In the genomic region with DNA sequence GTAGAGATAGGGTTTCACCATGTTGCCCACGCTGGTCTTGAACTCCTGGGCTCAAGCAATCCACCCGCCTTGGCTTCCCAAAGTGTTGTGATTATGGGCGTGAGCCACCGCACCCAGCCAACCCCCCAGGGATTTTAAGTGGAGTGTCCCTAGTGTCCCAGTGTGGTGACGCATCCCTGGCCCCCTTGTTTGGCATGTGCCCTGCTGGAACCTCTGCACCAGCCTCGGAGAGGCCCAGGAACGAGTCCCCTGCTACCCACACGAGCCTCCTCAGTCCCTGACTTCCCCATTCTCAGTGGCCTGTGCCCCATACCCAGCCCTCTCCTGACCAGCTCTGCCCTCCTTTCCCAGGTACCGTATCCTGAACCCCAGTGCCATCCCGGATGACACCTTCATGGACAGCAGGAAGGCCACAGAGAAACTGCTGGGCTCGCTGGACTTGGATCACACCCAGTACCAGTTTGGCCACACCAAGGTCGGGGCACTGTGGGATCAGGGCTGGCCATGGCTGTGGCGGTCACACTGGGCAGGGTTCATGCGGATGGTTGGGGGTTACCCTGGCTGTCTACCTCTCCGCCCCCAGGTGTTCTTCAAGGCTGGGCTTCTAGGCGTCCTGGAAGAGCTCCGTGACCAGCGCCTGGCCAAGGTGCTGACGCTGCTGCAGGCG, we compare ENCODE assay signal across 30 cellular contexts.
"Had no signal": no experiment of that assay in that cellular context is flagged by ENCODE, and none has a peak within 500 bp of the region (broad histone marks: within the 10 kb centered on the region; RNA-seq: fewer than 3 reads in every experiment).

No MANE protein-coding gene starts in this region.

- H3K27me3 ChIP-seq: MG63, SJCRH30 had no signal

- H3K27ac ChIP-seq: SJCRH30, SK-N-MC had no signal

- DNase-seq: activated CD4-positive, alpha-beta T cell treated with anti-CD3 and anti-CD28 coated beads for 36 hours; activated CD4-positive, alpha-beta T cell treated with anti-CD3 and anti-CD28 coated beads, Interleukin-2, amount 10 ng/mL, durations not matched to agents 7 days and 5 days; activated CD4-positive, alpha-beta T cell treated with anti-CD3 and anti-CD28 coated beads, Interleukin-2, amount 50 U/mL, for 48 hours; activated CD8-positive, alpha-beta T cell treated with anti-CD3 and anti-CD28 coated beads, Interleukin-2, amount 10 ng/mL, durations not matched to agents 7 days and 5 days; activated gamma-delta T cell treated with Interleukin-2 at 50 U/mL for 16 hours; activated naive CD4-positive, alpha-beta T cell treated with anti-CD3 and anti-CD28 coated beads for 36 hours; activated naive CD8-positive, alpha-beta T cell treated with anti-CD3 and anti-CD28 coated beads, Interleukin-2, amount 50 U/mL, for 24 hours; activated T-cell treated with anti-CD3 and anti-CD28 coated beads, Interleukin-2, amount 50 U/mL, for 24 hours; anterior cingulate cortex; central memory CD4-positive, alpha-beta T cell; Kasumi-1; KG1; MG63; NCI-H1048; NCI-H1105 treated with DMSO at 0.1 percent for 48 hours; NCI-H1436; NCI-H1694; NCI-H1930; NCI-H345; NCI-H524 treated with DMSO at 0.1 percent for 48 hours; RPMI8226; SJCRH30 had no signal

- H3K9me3 Mint-ChIP-seq: activated CD4-positive, alpha-beta T cell treated with anti-CD3 and anti-CD28 coated beads, Interleukin-2, amount 10 ng/mL, durations not matched to agents 7 days and 5 days; activated naive CD4-positive, alpha-beta T cell treated with anti-CD3 and anti-CD28 coated beads for 36 hours; activated naive CD8-positive, alpha-beta T cell treated with anti-CD3 and anti-CD28 coated beads, Interleukin-2, amount 50 U/mL, for 24 hours; activated T-cell treated with anti-CD3 and anti-CD28 coated beads, Interleukin-2, amount 50 U/mL, for 24 hours; brain; T-helper 1 cell treated with Interleukin-12 subunit alpha and Interleukin-12 subunit beta and Interleukin-4 antibody, amounts not matched to agents 30 μg/mL and 1 μg/mL, for 36 hours; T-helper 2 cell treated with Interferon-gamma antibody and Interleukin-4, amounts not matched to agents 5 μg/mL and 100 μg/mL, for 36 hours; WTC11 had no signal

- H3K4me3 Mint-ChIP-seq: activated CD4-positive, alpha-beta T cell treated with anti-CD3 and anti-CD28 coated beads for 36 hours; activated CD4-positive, alpha-beta T cell treated with anti-CD3 and anti-CD28 coated beads, Interleukin-2, amount 10 ng/mL, durations not matched to agents 7 days and 5 days; activated CD8-positive, alpha-beta T cell treated with anti-CD3 and anti-CD28 coated beads, Interleukin-2, amount 10 ng/mL, durations not matched to agents 7 days and 5 days; activated naive CD4-positive, alpha-beta T cell treated with anti-CD3 and anti-CD28 coated beads for 36 hours; activated naive CD8-positive, alpha-beta T cell; activated naive CD8-positive, alpha-beta T cell treated with anti-CD3 and anti-CD28 coated beads, Interleukin-2, amount 50 U/mL, for 24 hours; activated T-cell treated with anti-CD3 and anti-CD28 coated beads, Interleukin-2, amount 50 U/mL, for 24 hours; brain; T-helper 1 cell treated with Interleukin-12 subunit alpha and Interleukin-12 subunit beta and Interleukin-4 antibody, amounts not matched to agents 30 μg/mL and 1 μg/mL, for 36 hours; T-helper 2 cell treated with Interferon-gamma antibody and Interleukin-4, amounts not matched to agents 5 μg/mL and 100 μg/mL, for 36 hours; WTC11 had no signal

- H3K9me3 ChIP-seq: MG63, SJCRH30 had no signal

- H3K4me3 ChIP-seq: MG63, SJCRH30, SK-N-MC had no signal

- H3K4me1 Mint-ChIP-seq: activated CD4-positive, alpha-beta T cell treated with anti-CD3 and anti-CD28 coated beads, Interleukin-2, amount 10 ng/mL, durations not matched to agents 7 days and 5 days; activated naive CD8-positive, alpha-beta T cell treated with anti-CD3 and anti-CD28 coated beads, Interleukin-2, amount 50 U/mL, for 24 hours had no signal

- H3K27ac Mint-ChIP-seq: activated CD4-positive, alpha-beta T cell treated with anti-CD3 and anti-CD28 coated beads for 36 hours; activated CD4-positive, alpha-beta T cell treated with anti-CD3 and anti-CD28 coated beads, Interleukin-2, amount 10 ng/mL, durations not matched to agents 7 days and 5 days; activated CD8-positive, alpha-beta T cell treated with anti-CD3 and anti-CD28 coated beads, Interleukin-2, amount 10 ng/mL, durations not matched to agents 7 days and 5 days; activated naive CD4-positive, alpha-beta T cell treated with anti-CD3 and anti-CD28 coated beads for 36 hours; activated naive CD8-positive, alpha-beta T cell; activated naive CD8-positive, alpha-beta T cell treated with anti-CD3 and anti-CD28 coated beads, Interleukin-2, amount 50 U/mL, for 24 hours; activated T-cell treated with anti-CD3 and anti-CD28 coated beads, Interleukin-2, amount 50 U/mL, for 24 hours; T-helper 1 cell treated with Interleukin-12 subunit alpha and Interleukin-12 subunit beta and Interleukin-4 antibody, amounts not matched to agents 30 μg/mL and 1 μg/mL, for 36 hours; T-helper 2 cell treated with Interferon-gamma antibody and Interleukin-4, amounts not matched to agents 5 μg/mL and 100 μg/mL, for 36 hours; WTC11 had no signal

- H3K36me3 Mint-ChIP-seq: activated naive CD8-positive, alpha-beta T cell had no signal

- H3K27me3 Mint-ChIP-seq: activated CD4-positive, alpha-beta T cell treated with anti-CD3 and anti-CD28 coated beads for 36 hours; activated CD4-positive, alpha-beta T cell treated with anti-CD3 and anti-CD28 coated beads, Interleukin-2, amount 10 ng/mL, durations not matched to agents 7 days and 5 days; activated naive CD8-positive, alpha-beta T cell; activated naive CD8-positive, alpha-beta T cell treated with anti-CD3 and anti-CD28 coated beads, Interleukin-2, amount 50 U/mL, for 24 hours; activated T-cell treated with anti-CD3 and anti-CD28 coated beads, Interleukin-2, amount 50 U/mL, for 24 hours; brain had no signal

- ATAC-seq: activated CD4-positive, alpha-beta T cell treated with anti-CD3 and anti-CD28 coated beads for 36 hours; activated CD4-positive, CD25-positive, alpha-beta regulatory T cell treated with anti-CD3 and anti-CD28 coated beads, Interleukin-2, amount 50 U/mL, for 24 hours; activated CD8-positive, alpha-beta T cell treated with anti-CD3 and anti-CD28 coated beads, Interleukin-2, amount 10 ng/mL, durations not matched to agents 7 days and 5 days; activated naive CD8-positive, alpha-beta T cell treated with anti-CD3 and anti-CD28 coated beads, Interleukin-2, amount 50 U/mL, for 24 hours; Panc1; WTC11 had no signal
